ENCODE assay signal across 1 cellular context in the genomic region with DNA sequence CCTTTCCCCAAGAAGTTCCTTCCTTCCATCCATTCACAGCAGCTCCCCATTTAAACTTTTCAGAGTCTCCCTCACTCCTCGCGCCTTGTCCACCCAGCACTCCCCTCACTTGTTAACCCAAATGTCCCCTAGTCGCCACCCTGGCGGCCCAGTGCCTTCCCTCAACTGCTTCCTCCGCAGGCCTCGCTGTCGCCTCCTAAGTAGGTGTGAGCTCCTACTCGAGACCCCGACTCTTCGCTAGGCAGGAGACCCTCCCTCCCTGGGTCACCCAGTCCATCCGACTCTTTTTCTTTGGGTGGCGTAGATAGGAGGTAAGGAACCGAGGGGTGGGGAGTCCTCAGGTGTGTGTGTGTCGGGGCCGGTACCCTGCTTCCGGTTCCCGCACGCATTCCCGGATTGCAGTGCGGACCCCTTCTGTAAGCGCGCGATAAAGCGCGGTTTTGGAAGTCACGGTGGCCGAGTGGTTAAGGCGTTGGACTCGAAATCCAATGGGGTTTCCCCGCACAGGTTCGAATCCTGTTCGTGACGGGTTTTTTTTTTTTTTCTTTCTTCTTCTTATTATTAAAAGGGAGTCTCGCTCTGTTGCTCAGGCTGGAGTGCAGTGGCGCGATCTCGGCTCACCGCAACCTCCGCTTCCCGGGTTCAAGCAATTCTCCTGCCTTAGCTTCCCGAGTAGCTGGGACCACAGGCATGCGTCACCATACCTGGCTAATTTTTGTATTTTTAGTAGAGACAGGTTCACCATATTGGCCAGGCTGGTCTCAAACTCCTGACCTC.
A peak's percentile ranks its signal among the peaks of the same experiment; 100 is the strongest.
TF ChIP-seq lines count a peak whose summit lies in the region.

No MANE protein-coding gene starts in this region.

TF ChIP-seq in HEK293, 187 proteins besides CTCF, POLR2A, EP300 and RAD21 (continued from another document and continues in another):
- TF ChIP-seq, protein P1, sequence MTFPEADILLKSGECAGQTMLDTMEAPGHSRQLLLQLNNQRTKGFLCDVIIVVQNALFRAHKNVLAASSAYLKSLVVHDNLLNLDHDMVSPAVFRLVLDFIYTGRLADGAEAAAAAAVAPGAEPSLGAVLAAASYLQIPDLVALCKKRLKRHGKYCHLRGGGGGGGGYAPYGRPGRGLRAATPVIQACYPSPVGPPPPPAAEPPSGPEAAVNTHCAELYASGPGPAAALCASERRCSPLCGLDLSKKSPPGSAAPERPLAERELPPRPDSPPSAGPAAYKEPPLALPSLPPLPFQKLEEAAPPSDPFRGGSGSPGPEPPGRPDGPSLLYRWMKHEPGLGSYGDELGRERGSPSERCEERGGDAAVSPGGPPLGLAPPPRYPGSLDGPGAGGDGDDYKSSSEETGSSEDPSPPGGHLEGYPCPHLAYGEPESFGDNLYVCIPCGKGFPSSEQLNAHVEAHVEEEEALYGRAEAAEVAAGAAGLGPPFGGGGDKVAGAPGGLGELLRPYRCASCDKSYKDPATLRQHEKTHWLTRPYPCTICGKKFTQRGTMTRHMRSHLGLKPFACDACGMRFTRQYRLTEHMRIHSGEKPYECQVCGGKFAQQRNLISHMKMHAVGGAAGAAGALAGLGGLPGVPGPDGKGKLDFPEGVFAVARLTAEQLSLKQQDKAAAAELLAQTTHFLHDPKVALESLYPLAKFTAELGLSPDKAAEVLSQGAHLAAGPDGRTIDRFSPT (tag by site-specific recombination; IDR thresholded peaks at IDR 0.05): no peak
- TF ChIP-seq SP2 (tag by site-specific recombination; IDR thresholded peaks at IDR 0.05) (peak; percentile 73), ZNF37A (tag by site-specific recombination; IDR thresholded peaks at IDR 0.05) (no peak), ZNF138 (tag by site-specific recombination; IDR thresholded peaks at IDR 0.05; ENCODE audit: borderline replicate concordance) (no peak), FEZF1 (tag by site-specific recombination; IDR thresholded peaks at IDR 0.05) (no peak; the same call in 1 of the 2 replicates), ZFP41 (tag by site-specific recombination; IDR thresholded peaks at IDR 0.05; ENCODE audit: borderline replicate concordance) (no peak), ZNF169 (tag by site-specific recombination; IDR thresholded peaks at IDR 0.05) (no peak), ZNF768 (tag by site-specific recombination; IDR thresholded peaks at IDR 0.05) (no peak), ZNF544 (tag by site-specific recombination; IDR thresholded peaks at IDR 0.05) (no peak), ZNF223 (tag by site-specific recombination; IDR thresholded peaks at IDR 0.05) (no peak), MEIS1 (CRISPR knock-in tag; IDR thresholded peaks at IDR 0.05; ENCODE audit: borderline replicate concordance) (no peak), ZNF514 (tag by site-specific recombination; IDR thresholded peaks at IDR 0.05) (no peak), ZNF777 (tag by site-specific recombination; IDR thresholded peaks at IDR 0.05; ENCODE audit: borderline replicate concordance) (peak; percentile 37; the same call in 1 of the 2 replicates), HOXD13 (CRISPR knock-in tag; IDR thresholded peaks at IDR 0.05; ENCODE audit: borderline replicate concordance) (no peak), ZNF266 (tag by site-specific recombination; IDR thresholded peaks at IDR 0.05; ENCODE audit: low read depth) (no peak; the same call in 1 of the 2 replicates), ZNF596 (tag by site-specific recombination; IDR thresholded peaks at IDR 0.05) (no peak), ZNF433 (tag by site-specific recombination; IDR thresholded peaks at IDR 0.05; ENCODE audit: low read depth) (no peak), ZNF623 (tag by site-specific recombination; IDR thresholded peaks at IDR 0.05) (peak; percentile 16; the same call in 1 of the 2 replicates), ZBTB48 (tag by site-specific recombination; IDR thresholded peaks at IDR 0.05) (peak; percentile 20), OVOL3 (tag by site-specific recombination; IDR thresholded peaks at IDR 0.05) (peak; percentile 36; the same call in 1 of the 2 replicates), ZNF473 (tag by site-specific recombination; IDR thresholded peaks at IDR 0.05) (no peak), ZFP3 (tag by site-specific recombination; IDR thresholded peaks at IDR 0.05; ENCODE audit: low read depth) (no peak; the same call in 1 of the 2 replicates), TCF7L2 (IDR thresholded peaks at IDR 0.05; ENCODE audit: borderline replicate concordance, low read depth, low read length) (no peak), ZNF530 (tag by site-specific recombination; IDR thresholded peaks at IDR 0.05; ENCODE audit: low read depth) (no peak), ZNF274 (IDR thresholded peaks at IDR 0.05; ENCODE audit: low read length) (no peak), ZNF274 (tag by site-specific recombination; IDR thresholded peaks at IDR 0.05; ENCODE audit: borderline replicate concordance) (no peak), ZNF239 (tag by site-specific recombination; IDR thresholded peaks at IDR 0.05) (0 out of 2 replicates have a peak, but pooled peaks have one; percentile 11), ZBTB8A (tag by site-specific recombination; IDR thresholded peaks at IDR 0.05) (peak; percentile 70)
- TF ChIP-seq, protein P2, sequence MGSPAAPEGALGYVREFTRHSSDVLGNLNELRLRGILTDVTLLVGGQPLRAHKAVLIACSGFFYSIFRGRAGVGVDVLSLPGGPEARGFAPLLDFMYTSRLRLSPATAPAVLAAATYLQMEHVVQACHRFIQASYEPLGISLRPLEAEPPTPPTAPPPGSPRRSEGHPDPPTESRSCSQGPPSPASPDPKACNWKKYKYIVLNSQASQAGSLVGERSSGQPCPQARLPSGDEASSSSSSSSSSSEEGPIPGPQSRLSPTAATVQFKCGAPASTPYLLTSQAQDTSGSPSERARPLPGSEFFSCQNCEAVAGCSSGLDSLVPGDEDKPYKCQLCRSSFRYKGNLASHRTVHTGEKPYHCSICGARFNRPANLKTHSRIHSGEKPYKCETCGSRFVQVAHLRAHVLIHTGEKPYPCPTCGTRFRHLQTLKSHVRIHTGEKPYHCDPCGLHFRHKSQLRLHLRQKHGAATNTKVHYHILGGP (tag by site-specific recombination; IDR thresholded peaks at IDR 0.05): no peak
- TF ChIP-seq, protein P3, sequence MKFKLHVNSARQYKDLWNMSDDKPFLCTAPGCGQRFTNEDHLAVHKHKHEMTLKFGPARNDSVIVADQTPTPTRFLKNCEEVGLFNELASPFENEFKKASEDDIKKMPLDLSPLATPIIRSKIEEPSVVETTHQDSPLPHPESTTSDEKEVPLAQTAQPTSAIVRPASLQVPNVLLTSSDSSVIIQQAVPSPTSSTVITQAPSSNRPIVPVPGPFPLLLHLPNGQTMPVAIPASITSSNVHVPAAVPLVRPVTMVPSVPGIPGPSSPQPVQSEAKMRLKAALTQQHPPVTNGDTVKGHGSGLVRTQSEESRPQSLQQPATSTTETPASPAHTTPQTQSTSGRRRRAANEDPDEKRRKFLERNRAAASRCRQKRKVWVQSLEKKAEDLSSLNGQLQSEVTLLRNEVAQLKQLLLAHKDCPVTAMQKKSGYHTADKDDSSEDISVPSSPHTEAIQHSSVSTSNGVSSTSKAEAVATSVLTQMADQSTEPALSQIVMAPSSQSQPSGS (tag by site-specific recombination; IDR thresholded peaks at IDR 0.05; ENCODE audit: low read depth): no peak
- TF ChIP-seq, protein P4, sequence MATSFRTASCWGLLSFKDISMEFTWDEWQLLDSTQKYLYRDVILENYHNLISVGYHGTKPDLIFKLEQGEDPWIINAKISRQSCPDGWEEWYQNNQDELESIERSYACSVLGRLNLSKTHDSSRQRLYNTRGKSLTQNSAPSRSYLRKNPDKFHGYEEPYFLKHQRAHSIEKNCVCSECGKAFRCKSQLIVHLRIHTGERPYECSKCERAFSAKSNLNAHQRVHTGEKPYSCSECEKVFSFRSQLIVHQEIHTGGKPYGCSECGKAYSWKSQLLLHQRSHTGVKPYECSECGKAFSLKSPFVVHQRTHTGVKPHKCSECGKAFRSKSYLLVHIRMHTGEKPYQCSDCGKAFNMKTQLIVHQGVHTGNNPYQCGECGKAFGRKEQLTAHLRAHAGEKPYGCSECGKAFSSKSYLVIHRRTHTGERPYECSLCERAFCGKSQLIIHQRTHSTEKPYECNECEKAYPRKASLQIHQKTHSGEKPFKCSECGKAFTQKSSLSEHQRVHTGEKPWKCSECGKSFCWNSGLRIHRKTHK (tag by site-specific recombination; IDR thresholded peaks at IDR 0.05): no peak
- TF ChIP-seq, protein P5, sequence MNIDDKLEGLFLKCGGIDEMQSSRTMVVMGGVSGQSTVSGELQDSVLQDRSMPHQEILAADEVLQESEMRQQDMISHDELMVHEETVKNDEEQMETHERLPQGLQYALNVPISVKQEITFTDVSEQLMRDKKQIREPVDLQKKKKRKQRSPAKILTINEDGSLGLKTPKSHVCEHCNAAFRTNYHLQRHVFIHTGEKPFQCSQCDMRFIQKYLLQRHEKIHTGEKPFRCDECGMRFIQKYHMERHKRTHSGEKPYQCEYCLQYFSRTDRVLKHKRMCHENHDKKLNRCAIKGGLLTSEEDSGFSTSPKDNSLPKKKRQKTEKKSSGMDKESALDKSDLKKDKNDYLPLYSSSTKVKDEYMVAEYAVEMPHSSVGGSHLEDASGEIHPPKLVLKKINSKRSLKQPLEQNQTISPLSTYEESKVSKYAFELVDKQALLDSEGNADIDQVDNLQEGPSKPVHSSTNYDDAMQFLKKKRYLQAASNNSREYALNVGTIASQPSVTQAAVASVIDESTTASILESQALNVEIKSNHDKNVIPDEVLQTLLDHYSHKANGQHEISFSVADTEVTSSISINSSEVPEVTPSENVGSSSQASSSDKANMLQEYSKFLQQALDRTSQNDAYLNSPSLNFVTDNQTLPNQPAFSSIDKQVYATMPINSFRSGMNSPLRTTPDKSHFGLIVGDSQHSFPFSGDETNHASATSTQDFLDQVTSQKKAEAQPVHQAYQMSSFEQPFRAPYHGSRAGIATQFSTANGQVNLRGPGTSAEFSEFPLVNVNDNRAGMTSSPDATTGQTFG (tag by site-specific recombination; IDR thresholded peaks at IDR 0.05; ENCODE audit: borderline replicate concordance): no peak
- TF ChIP-seq, protein P6, sequence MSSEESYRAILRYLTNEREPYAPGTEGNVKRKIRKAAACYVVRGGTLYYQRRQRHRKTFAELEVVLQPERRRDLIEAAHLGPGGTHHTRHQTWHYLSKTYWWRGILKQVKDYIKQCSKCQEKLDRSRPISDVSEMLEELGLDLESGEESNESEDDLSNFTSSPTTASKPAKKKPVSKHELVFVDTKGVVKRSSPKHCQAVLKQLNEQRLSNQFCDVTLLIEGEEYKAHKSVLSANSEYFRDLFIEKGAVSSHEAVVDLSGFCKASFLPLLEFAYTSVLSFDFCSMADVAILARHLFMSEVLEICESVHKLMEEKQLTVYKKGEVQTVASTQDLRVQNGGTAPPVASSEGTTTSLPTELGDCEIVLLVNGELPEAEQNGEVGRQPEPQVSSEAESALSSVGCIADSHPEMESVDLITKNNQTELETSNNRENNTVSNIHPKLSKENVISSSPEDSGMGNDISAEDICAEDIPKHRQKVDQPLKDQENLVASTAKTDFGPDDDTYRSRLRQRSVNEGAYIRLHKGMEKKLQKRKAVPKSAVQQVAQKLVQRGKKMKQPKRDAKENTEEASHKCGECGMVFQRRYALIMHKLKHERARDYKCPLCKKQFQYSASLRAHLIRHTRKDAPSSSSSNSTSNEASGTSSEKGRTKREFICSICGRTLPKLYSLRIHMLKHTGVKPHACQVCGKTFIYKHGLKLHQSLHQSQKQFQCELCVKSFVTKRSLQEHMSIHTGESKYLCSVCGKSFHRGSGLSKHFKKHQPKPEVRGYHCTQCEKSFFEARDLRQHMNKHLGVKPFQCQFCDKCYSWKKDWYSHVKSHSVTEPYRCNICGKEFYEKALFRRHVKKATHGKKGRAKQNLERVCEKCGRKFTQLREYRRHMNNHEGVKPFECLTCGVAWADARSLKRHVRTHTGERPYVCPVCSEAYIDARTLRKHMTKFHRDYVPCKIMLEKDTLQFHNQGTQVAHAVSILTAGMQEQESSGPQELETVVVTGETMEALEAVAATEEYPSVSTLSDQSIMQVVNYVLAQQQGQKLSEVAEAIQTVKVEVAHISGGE (tag by site-specific recombination; conservative IDR thresholded peaks at IDR 0.05; ENCODE audit: low read depth): peak; percentile 93
- TF ChIP-seq, protein P7, sequence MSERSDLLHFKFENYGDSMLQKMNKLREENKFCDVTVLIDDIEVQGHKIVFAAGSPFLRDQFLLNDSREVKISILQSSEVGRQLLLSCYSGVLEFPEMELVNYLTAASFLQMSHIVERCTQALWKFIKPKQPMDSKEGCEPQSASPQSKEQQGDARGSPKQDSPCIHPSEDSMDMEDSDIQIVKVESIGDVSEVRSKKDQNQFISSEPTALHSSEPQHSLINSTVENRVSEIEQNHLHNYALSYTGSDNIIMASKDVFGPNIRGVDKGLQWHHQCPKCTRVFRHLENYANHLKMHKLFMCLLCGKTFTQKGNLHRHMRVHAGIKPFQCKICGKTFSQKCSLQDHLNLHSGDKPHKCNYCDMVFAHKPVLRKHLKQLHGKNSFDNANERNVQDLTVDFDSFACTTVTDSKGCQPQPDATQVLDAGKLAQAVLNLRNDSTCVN (tag by site-specific recombination; optimal IDR thresholded peaks at IDR 0.05): peak; percentile 70
- TF ChIP-seq, protein P8, sequence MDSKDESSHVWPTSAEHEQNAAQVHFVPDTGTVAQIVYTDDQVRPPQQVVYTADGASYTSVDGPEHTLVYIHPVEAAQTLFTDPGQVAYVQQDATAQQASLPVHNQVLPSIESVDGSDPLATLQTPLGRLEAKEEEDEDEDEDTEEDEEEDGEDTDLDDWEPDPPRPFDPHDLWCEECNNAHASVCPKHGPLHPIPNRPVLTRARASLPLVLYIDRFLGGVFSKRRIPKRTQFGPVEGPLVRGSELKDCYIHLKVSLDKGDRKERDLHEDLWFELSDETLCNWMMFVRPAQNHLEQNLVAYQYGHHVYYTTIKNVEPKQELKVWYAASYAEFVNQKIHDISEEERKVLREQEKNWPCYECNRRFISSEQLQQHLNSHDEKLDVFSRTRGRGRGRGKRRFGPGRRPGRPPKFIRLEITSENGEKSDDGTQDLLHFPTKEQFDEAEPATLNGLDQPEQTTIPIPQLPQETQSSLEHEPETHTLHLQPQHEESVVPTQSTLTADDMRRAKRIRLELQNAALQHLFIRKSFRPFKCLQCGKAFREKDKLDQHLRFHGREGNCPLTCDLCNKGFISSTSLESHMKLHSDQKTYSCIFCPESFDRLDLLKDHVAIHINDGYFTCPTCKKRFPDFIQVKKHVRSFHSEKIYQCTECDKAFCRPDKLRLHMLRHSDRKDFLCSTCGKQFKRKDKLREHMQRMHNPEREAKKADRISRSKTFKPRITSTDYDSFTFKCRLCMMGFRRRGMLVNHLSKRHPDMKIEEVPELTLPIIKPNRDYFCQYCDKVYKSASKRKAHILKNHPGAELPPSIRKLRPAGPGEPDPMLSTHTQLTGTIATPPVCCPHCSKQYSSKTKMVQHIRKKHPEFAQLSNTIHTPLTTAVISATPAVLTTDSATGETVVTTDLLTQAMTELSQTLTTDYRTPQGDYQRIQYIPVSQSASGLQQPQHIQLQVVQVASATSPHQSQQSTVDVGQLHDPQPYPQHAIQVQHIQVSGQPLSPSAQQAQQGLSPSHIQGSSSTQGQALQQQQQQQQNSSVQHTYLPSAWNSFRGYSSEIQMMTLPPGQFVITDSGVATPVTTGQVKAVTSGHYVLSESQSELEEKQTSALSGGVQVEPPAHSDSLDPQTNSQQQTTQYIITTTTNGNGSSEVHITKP (tag by site-specific recombination; IDR thresholded peaks at IDR 0.05): no peak; the same call in 1 of the 2 replicates
- TF ChIP-seq, protein P9, sequence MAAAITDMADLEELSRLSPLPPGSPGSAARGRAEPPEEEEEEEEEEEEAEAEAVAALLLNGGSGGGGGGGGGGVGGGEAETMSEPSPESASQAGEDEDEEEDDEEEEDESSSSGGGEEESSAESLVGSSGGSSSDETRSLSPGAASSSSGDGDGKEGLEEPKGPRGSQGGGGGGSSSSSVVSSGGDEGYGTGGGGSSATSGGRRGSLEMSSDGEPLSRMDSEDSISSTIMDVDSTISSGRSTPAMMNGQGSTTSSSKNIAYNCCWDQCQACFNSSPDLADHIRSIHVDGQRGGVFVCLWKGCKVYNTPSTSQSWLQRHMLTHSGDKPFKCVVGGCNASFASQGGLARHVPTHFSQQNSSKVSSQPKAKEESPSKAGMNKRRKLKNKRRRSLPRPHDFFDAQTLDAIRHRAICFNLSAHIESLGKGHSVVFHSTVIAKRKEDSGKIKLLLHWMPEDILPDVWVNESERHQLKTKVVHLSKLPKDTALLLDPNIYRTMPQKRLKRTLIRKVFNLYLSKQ (tag by site-specific recombination; IDR thresholded peaks at IDR 0.05; ENCODE audit: borderline replicate concordance): no peak
